In the genomic region with DNA sequence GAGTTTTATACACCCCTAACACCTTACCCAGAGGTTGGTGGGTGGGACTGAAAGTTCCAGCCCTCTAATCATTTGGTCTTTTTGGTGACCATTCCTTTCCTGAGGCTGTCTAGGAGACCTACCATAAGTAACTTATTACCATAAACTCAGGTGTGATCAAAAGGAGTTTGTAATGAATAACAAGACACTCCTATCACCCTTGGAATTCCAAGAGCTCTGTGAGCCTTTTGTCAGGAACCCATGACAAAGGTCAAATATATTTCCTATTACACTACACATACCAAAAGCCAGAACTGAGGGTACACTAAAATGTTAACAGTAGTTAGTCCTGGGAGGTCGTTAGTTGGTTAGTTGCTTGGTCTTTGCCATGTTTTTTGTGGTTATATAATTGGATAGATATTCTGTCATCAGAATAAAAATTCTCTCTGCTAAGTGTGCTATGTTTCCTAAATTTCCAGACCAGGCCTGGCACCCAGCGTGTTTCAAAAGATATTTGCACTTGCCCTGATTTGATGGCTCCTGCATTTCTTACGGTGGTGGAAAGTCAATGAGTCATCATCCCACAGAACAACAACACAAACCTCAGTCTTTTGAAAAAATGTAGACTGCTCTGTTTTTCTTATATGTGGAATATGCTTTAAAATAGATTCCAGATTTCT, we compare ENCODE assay signal across 11 cellular contexts. TPM values are rescaled to one million over a fixed set of nuclear protein-coding genes. Genes with fewer than 3 reads are reported as not detected.
A peak's percentile ranks its signal among the peaks of the same experiment; 100 is the strongest.
DNase-seq lines count a peak whose midpoint lies in the region; ATAC-seq, FAIRE-seq and TF ChIP-seq lines count a peak whose summit lies in the region.
"Had no signal": no experiment of that assay in that cellular context is flagged by ENCODE, and none has a peak within 500 bp of the region (broad histone marks: within the 10 kb centered on the region; RNA-seq: fewer than 3 reads in every experiment).

No MANE protein-coding gene starts in this region.

- H4K20me1 ChIP-seq in PC-9 (ENCODE audit: insufficient read depth) = no peaks in the 10 kb centered on the region
- no peaks in the 10 kb centered on the region for H4K20me1 ChIP-seq in endothelial cell of umbilical vein (replicated peaks; ENCODE audit: control insufficient read depth, extremely low read depth, insufficient read depth, low read length)
- no peaks in the 10 kb centered on the region for H4K20me1 ChIP-seq in MM.1S (ENCODE audit: insufficient read depth, low read length)

- peaks cover 51% of the 10 kb centered on the region for H3K4me1 Mint-ChIP-seq in osteocyte (ENCODE audit: unreplicated experiment)

- H3K36me3 ChIP-seq in PC-9 (ENCODE audit: low read depth) (peaks cover 50% of the 10 kb centered on the region), endothelial cell of umbilical vein (ENCODE audit: control insufficient read depth in 2 of 2, extremely low read depth in 1 of 2, insufficient read depth in 2 of 2, low read length in 2 of 2) (peaks cover 2 to 15% of the 10 kb centered on the region in 2 experiments), testis (ENCODE audit: low read depth, missing control alignments) (no peaks in the 10 kb centered on the region), MM.1S (replicated peaks; ENCODE audit: insufficient read depth, low read length) (no peaks in the 10 kb centered on the region)

- H3K4me2 ChIP-seq in PC-9 = peak overlapping the region; percentile 70
- peak overlapping the region; percentile 57 for H3K4me2 ChIP-seq in endothelial cell of umbilical vein (ENCODE audit: insufficient read depth, low read length)
- H3K4me2 ChIP-seq in MM.1S (ENCODE audit: low read depth, low read length) = no peak overlapping the region

- H3K9me3 Mint-ChIP-seq in osteocyte (ENCODE audit: unreplicated experiment) = no peaks in the 10 kb centered on the region

- no peaks in the 10 kb centered on the region for H3K9me1 ChIP-seq in endothelial cell of umbilical vein (replicated peaks; ENCODE audit: control insufficient read depth, extremely low read depth, insufficient read depth, low read length)

- TF ChIP-seq CTCF in PC-9 (conservative IDR thresholded peaks at IDR 0.05) (no peak), endothelial cell of umbilical vein (IDR thresholded peaks at IDR 0.05; ENCODE audit: extremely low read depth in 1 of 2, insufficient read depth in 1 of 2, low read depth in 1 of 2, low read length in 2 of 2) (no peak), osteocyte (IDR thresholded peaks at IDR 0.05) (no peak), testis (IDR thresholded peaks at IDR 0.05) (no peak), MM.1S (IDR thresholded peaks at IDR 0.05; ENCODE audit: low read length) (no peak)

- H2AFZ ChIP-seq in PC-9 (no peak overlapping the region), endothelial cell of umbilical vein (ENCODE audit: low read depth, low read length) (peak overlapping the region; percentile 34), MM.1S (ENCODE audit: low read length) (no peak overlapping the region)

- H3K9me2 ChIP-seq in PC-9 (ENCODE audit: insufficient read depth) = no peaks in the 10 kb centered on the region
- no peaks in the 10 kb centered on the region for H3K9me2 ChIP-seq in MM.1S (replicated peaks; ENCODE audit: insufficient read depth, low read length)

- H3K9ac ChIP-seq in endothelial cell of umbilical vein (replicated peaks; ENCODE audit: extremely low read depth, insufficient read depth, low read length) = peak overlapping the region; percentile 19
- no peak overlapping the region for H3K9ac ChIP-seq in MM.1S (ENCODE audit: low read length)

- H3K27me3 Mint-ChIP-seq in osteocyte (ENCODE audit: unreplicated experiment) = no peaks in the 10 kb centered on the region

- dilution Hi-C loops in endothelial cell of umbilical vein (cut with MboI; ENCODE audit: extremely low pct_ligation_motif_present, low sequenced_read_pairs) = no loop called here

- H3K27ac Mint-ChIP-seq in osteocyte (ENCODE audit: unreplicated experiment) = peak overlapping the region; percentile 91

- CTCF ChIA-PET in PC-9 (lab: Charles Lee) = interaction anchor here (0.6 kb wide), 2 partner anchors 111 to 151 kb away, joined by 4 to 5 read pairs; no protein-coding TSS in a partner anchor
- CTCF ChIA-PET in endothelial cell of umbilical vein (lab: Charles Lee) = interaction anchor here (0.6 to 1.6 kb wide), 4 partner anchors 8 to 94 kb away, joined by 3 to 8 read pairs (median 3); partner anchors contain the start of gene MTHFD1

- H3K79me2 ChIP-seq in PC-9 (ENCODE audit: low read depth) (no peaks in the 10 kb centered on the region), endothelial cell of umbilical vein (ENCODE audit: control insufficient read depth, insufficient read depth, low read length) (no peaks in the 10 kb centered on the region), MM.1S (ENCODE audit: low read length) (no peaks in the 10 kb centered on the region)

- intact Hi-C loops in PC-9 (cut with micrococcal nuclease; ENCODE audit: unreplicated experiment) = loop anchor here (1.0 to 5.0 kb wide), 4 partner anchors 17 to 529 kb away; partner anchors contain the start of gene MTHFD1
- intact Hi-C loops in endothelial cell of umbilical vein (cut with micrococcal nuclease) = no loop called here
- intact Hi-C loops in testis (cut with DNase I; ENCODE audit: low total_unique reads) = no loop called here

- TF ChIP-seq POLR2A in endothelial cell of umbilical vein (IDR thresholded peaks at IDR 0.05; ENCODE audit: low read depth, low read length) = no peak
- no peak for TF ChIP-seq POLR2A in testis (IDR thresholded peaks at IDR 0.05)

- in situ Hi-C loops in Caki2 (cut with HindIII; ENCODE audit: low pct_unique_long_range_greater_than_20kb, low sequenced_read_pairs) = no loop called here

- peak overlapping the region; percentile 30; the same call in 1 of the 2 replicates for H3K4me3 ChIP-seq in PC-9
- H3K4me3 ChIP-seq in endothelial cell of umbilical vein (replicated peaks in 1 of 3; ENCODE audit: insufficient read depth in 1 of 3, low read depth in 1 of 3, low read length in 3 of 3) = no peak overlapping the region
- H3K4me3 ChIP-seq in testis = no peak overlapping the region
- H3K4me3 ChIP-seq in MM.1S (ENCODE audit: low read length) = no peak overlapping the region
- H3K4me3 ChIP-seq: K562 had no signal

- POLR2A ChIA-PET in PC-9 (lab: Charles Lee; ENCODE audit: unreplicated experiment) = interaction anchor here (0.5 to 1.1 kb wide), 5 partner anchors 17 to 883 kb away, joined by 3 to 11 read pairs (median 6); partner anchors contain the start of gene PLEKHG3
- POLR2A ChIA-PET in endothelial cell of umbilical vein (lab: Charles Lee) = no interaction called here

- peaks cover 21% of the 10 kb centered on the region for H3K36me3 Mint-ChIP-seq in osteocyte (ENCODE audit: unreplicated experiment)

- H3K27ac ChIP-seq in PC-9 (peak overlapping the region; percentile 82), endothelial cell of umbilical vein (ENCODE audit: insufficient read depth, low read depth, low read length) (peak overlapping the region; percentile 53), testis (no peak overlapping the region), MM.1S (ENCODE audit: low read length) (no peak overlapping the region)

- no peaks in the 10 kb centered on the region for H3K27me3 ChIP-seq in PC-9 (ENCODE audit: insufficient read depth, low read depth)
- no peaks in the 10 kb centered on the region for H3K27me3 ChIP-seq in endothelial cell of umbilical vein (ENCODE audit: control insufficient read depth in 2 of 2, insufficient read depth in 2 of 2, low read length in 2 of 2)
- no peaks in the 10 kb centered on the region for H3K27me3 ChIP-seq in testis
- H3K27me3 ChIP-seq in MM.1S (replicated peaks; ENCODE audit: insufficient read depth, low read length) = no peaks in the 10 kb centered on the region

- peak; percentile 89 for FAIRE-seq in endothelial cell of umbilical vein (lab: Jason Lieb, UNC)
- FAIRE-seq: K562 had no signal

- BruUV-seq in PC-9 (replicated peaks; lab: Mats Ljungman, UMichigan) (no TSS peak), endothelial cell of umbilical vein (replicated peaks; lab: Mats Ljungman, UMichigan) (no TSS peak)

- 76 to 87% methylated on average over 3 of the region's 3 CpGs for WGBS in testis, 2 donors

- H3K4me1 ChIP-seq in PC-9 (replicated peaks; ENCODE audit: insufficient read depth) = peaks cover 34% of the 10 kb centered on the region
- peaks cover 16% of the 10 kb centered on the region for H3K4me1 ChIP-seq in endothelial cell of umbilical vein (ENCODE audit: control insufficient read depth, extremely low read depth, insufficient read depth, low read length)
- H3K4me1 ChIP-seq in testis = no peaks in the 10 kb centered on the region
- peaks cover 4% of the 10 kb centered on the region; the same call in 1 of the 2 replicates for H3K4me1 ChIP-seq in MM.1S (ENCODE audit: low read length)

- peak overlapping the region; percentile 30 for H3K4me3 Mint-ChIP-seq in osteocyte (ENCODE audit: unreplicated experiment)

- no peak for ATAC-seq in GM21381 (IDR thresholded peaks at IDR 0.05; ENCODE audit: unreplicated experiment)
- ATAC-seq: K562 had no signal

- no peaks in the 10 kb centered on the region for H3K9me3 ChIP-seq in PC-9 (ENCODE audit: insufficient read depth, low read depth)
- H3K9me3 ChIP-seq in endothelial cell of umbilical vein (replicated peaks; ENCODE audit: control insufficient read depth, insufficient read depth, low read length) = no peaks in the 10 kb centered on the region
- no peaks in the 10 kb centered on the region for H3K9me3 ChIP-seq in testis
- no peaks in the 10 kb centered on the region for H3K9me3 ChIP-seq in MM.1S (replicated peaks; ENCODE audit: insufficient read depth, low read length)

- DNase-seq in Caki2 (ENCODE audit: low read depth) (peak; percentile 94), PC-9 (peak; percentile 65 to 94), endothelial cell of umbilical vein (ENCODE audit: low read depth, low spot score) (peak; percentile 76), osteocyte (ENCODE audit: extremely low spot score, unreplicated experiment) (no peak), testis (no peak), MM.1S (no peak), NCI-H1436 (lab: John Stamatoyannopoulos, UW) (no peak)
- DNase-seq: activated effector memory CD4-positive, alpha-beta T cell treated with anti-CD3 and anti-CD28 coated beads, Interleukin-2, amount 50 U/mL, for 16 hours; SIG-M5 had no signal

- H3F3A ChIP-seq in PC-9 (ENCODE audit: insufficient read depth, low read depth) (peaks cover 46% of the 10 kb centered on the region), MM.1S (ENCODE audit: insufficient read depth, low read length) (no peaks in the 10 kb centered on the region)

RNA-seq across cellular contexts. Expression of gene AKAP5, which starts 27.0 kb away (rescaled TPM):
- total RNA-seq in Caki2 (2014; rRNA removed; shearing (Covaris generic); ENCODE audit: low replicate concordance) = 0.87 and 1.3 TPM in 2 replicates
- total RNA-seq in PC-9 (2021) (0.60 and 0.72 TPM in 2 replicates), endothelial cell of umbilical vein (0.75 and 1.1 TPM in 2 replicates), osteocyte (3.4 and 3.6 TPM in 2 replicates), testis (under 1 TPM; 0.50 to 0.63 TPM)
- polyA plus RNA-seq in endothelial cell of umbilical vein (0.06 and 0.10 TPM in 2 replicates), testis (ENCODE audit: insufficient read depth, low read depth, low replicate concordance) (0.29 TPM)
- 0.19 and 0.20 TPM in 2 replicates for polyA plus RNA-seq in endothelial cell of umbilical vein (2011; cell fraction: cytosol; rRNA removed)
- polyA plus RNA-seq in endothelial cell of umbilical vein (2011; cell fraction: nucleus; rRNA removed) = 0.18 and 0.34 TPM in 2 replicates
- 0.11 and 0.31 TPM in 2 replicates for polyA plus RNA-seq in endothelial cell of umbilical vein (2012)
- 0.15 and 0.19 TPM in 2 replicates for polyA minus RNA-seq in endothelial cell of umbilical vein
- not detected for polyA minus RNA-seq in endothelial cell of umbilical vein (2011; cell fraction: cytosol; rRNA and poly(A)+ RNA removed)
- polyA minus RNA-seq in endothelial cell of umbilical vein (2011; cell fraction: nucleus; rRNA and poly(A)+ RNA removed) = 0.34 and 0.53 TPM in 2 replicates

RNA-seq across cellular contexts. Expression of gene MTHFD1, which starts 50.2 kb away (rescaled TPM):
- total RNA-seq in Caki2 (2014; rRNA removed; shearing (Covaris generic); ENCODE audit: low replicate concordance) = 26.7 and 28.6 TPM in 2 replicates
- total RNA-seq in PC-9 (2021) = 130 and 161 TPM in 2 replicates
- 104 and 114 TPM in 2 replicates for total RNA-seq in endothelial cell of umbilical vein
- polyA plus RNA-seq in endothelial cell of umbilical vein = 18.9 and 26.3 TPM in 2 replicates
- 28.2 and 37.3 TPM in 2 replicates for polyA plus RNA-seq in endothelial cell of umbilical vein (2011; cell fraction: cytosol; rRNA removed)
- 58.6 and 64.1 TPM in 2 replicates for polyA plus RNA-seq in endothelial cell of umbilical vein (2011; cell fraction: nucleus; rRNA removed)
- 54.2 and 84.8 TPM in 2 replicates for polyA plus RNA-seq in endothelial cell of umbilical vein (2012)
- polyA minus RNA-seq in endothelial cell of umbilical vein = 49.4 and 68.1 TPM in 2 replicates
- polyA minus RNA-seq in endothelial cell of umbilical vein (2011; cell fraction: cytosol; rRNA and poly(A)+ RNA removed) = 143 TPM
- polyA minus RNA-seq in endothelial cell of umbilical vein (2011; cell fraction: nucleus; rRNA and poly(A)+ RNA removed) = 39.9 and 65.6 TPM in 2 replicates
- total RNA-seq in osteocyte = 77.8 and 79.3 TPM in 2 replicates
- total RNA-seq in testis = 10 to 100 TPM; 27.4 to 28.8 TPM
- polyA plus RNA-seq in testis (ENCODE audit: insufficient read depth, low read depth, low replicate concordance) = 22.3 TPM

Comparison
In these comparisons a context has a peak if more than half of its experiments do, and no peak if none do; other contexts are left out.
1. DNase-seq: peak in Caki2 (single experiment), PC-9 (2 of 2) and endothelial cell of umbilical vein (single experiment); none in osteocyte (single experiment), testis (single experiment), MM.1S (single experiment) and NCI-H1436 (single experiment).
2. H3K27ac ChIP-seq: peak in PC-9 (single experiment) and endothelial cell of umbilical vein (single experiment); none in testis (0 of 2) and MM.1S (single experiment).